8 cellular contexts compared by ENCODE assay signal in genomic region chr16:11742041-11742535, GRCh38. TPM values are rescaled to one million over a fixed set of nuclear protein-coding genes. Genes with fewer than 3 reads are reported as not detected.
DNase-seq lines count a peak whose midpoint lies in the region; ATAC-seq and FAIRE-seq lines count a peak whose summit lies in the region.

No MANE protein-coding gene starts in this region.

- peak overlapping the region; percentile 95 for H3K4me3 ChIP-seq in skeletal muscle cell (ENCODE audit: low read depth, low read length)

- DNase-seq in GM18507 (ENCODE audit: extremely low spot score, insufficient read length, low read depth): no peak
- peak; percentile 6 for DNase-seq in NCI-H226
- peak; percentile 59 for DNase-seq in activated naive CD4-positive, alpha-beta T cell treated with anti-CD3 and anti-CD28 coated beads for 36 hours
- DNase-seq in left cardiac atrium: peak; percentile 54
- DNase-seq in skeletal muscle cell (ENCODE audit: low read depth): no peak
- no peak for DNase-seq in SHP77 (lab: John Stamatoyannopoulos, UW)
- no peak for DNase-seq in ecto neural progenitor cell (ENCODE audit: low spot score)

- peak; percentile 33 for FAIRE-seq in GM18507 (lab: Jason Lieb, UNC)

- peaks cover 48% of the 10 kb centered on the region for H3K4me1 Mint-ChIP-seq in activated naive CD4-positive, alpha-beta T cell treated with anti-CD3 and anti-CD28 coated beads for 36 hours (ENCODE audit: low read depth)

- intact Hi-C loops in activated naive CD4-positive, alpha-beta T cell treated with anti-CD3 and anti-CD28 coated beads for 36 hours (cut with micrococcal nuclease): loop anchor here (1.0 to 10.0 kb wide), 9 partner anchors 41 to 323 kb away; partner anchors contain the start of genes RSL1D1, SNN and ZC3H7A
- intact Hi-C loops in left cardiac atrium (cut with DNase I): loop anchor here in 1 of 2 donors (5.0 kb wide), 1 partner anchor 55 kb away; the partner anchor contains the start of gene ZC3H7A

- no peaks in the 10 kb centered on the region for H3K27me3 Mint-ChIP-seq in activated naive CD4-positive, alpha-beta T cell treated with anti-CD3 and anti-CD28 coated beads for 36 hours (ENCODE audit: low read depth)

- H3K4me3 Mint-ChIP-seq in activated naive CD4-positive, alpha-beta T cell treated with anti-CD3 and anti-CD28 coated beads for 36 hours: peak overlapping the region; percentile 91

- peaks cover 19% of the 10 kb centered on the region for H3K36me3 Mint-ChIP-seq in activated naive CD4-positive, alpha-beta T cell treated with anti-CD3 and anti-CD28 coated beads for 36 hours (ENCODE audit: low read depth)

- H3K27ac Mint-ChIP-seq in activated naive CD4-positive, alpha-beta T cell treated with anti-CD3 and anti-CD28 coated beads for 36 hours: peak overlapping the region; percentile 85

- CTCF ChIA-PET in activated naive CD4-positive, alpha-beta T cell treated with anti-CD3 and anti-CD28 coated beads for 36 hours (lab: Charles Lee): interaction anchor here (1.8 to 4.2 kb wide), 2 partner anchors 44 to 55 kb away, joined by 5 to 25 read pairs; partner anchors contain the start of gene ZC3H7A

- H3K9me3 Mint-ChIP-seq in activated naive CD4-positive, alpha-beta T cell treated with anti-CD3 and anti-CD28 coated beads for 36 hours: no peaks in the 10 kb centered on the region

- ATAC-seq in HG02571 (IDR thresholded peaks at IDR 0.05; ENCODE audit: unreplicated experiment): peak; percentile 19
- ATAC-seq in left cardiac atrium: peak; percentile 17 to 32

RNA-seq across cellular contexts. Expression of gene TXNDC11, which starts 0.6 kb away (rescaled TPM):
- total RNA-seq in activated naive CD4-positive, alpha-beta T cell treated with anti-CD3 and anti-CD28 coated beads for 36 hours: 10 to 100 TPM; 24.6 to 25.5 TPM
- 10 to 100 TPM; 21.8 to 30.4 TPM for total RNA-seq in left cardiac atrium

RNA-seq across cellular contexts. Expression of gene ZC3H7A, which starts 55.0 kb away (rescaled TPM):
- 100 to 1,000 TPM; 123 to 127 TPM for total RNA-seq in activated naive CD4-positive, alpha-beta T cell treated with anti-CD3 and anti-CD28 coated beads for 36 hours
- total RNA-seq in left cardiac atrium: 10 to 100 TPM; 24.0 to 28.2 TPM

Comparison
In these comparisons a context has a peak if more than half of its experiments do, and no peak if none do; other contexts are left out.
1. DNase-seq: peak in NCI-H226 (single experiment), activated naive CD4-positive, alpha-beta T cell treated with anti-CD3 and anti-CD28 coated beads for 36 hours (single experiment) and left cardiac atrium (single experiment); none in GM18507 (single experiment), skeletal muscle cell (single experiment), SHP77 (0 of 2) and ecto neural progenitor cell (single experiment).
2. RNA of gene ZC3H7A, which starts 55.0 kb away (total RNA-seq): 123 to 127 TPM in activated naive CD4-positive, alpha-beta T cell treated with anti-CD3 and anti-CD28 coated beads for 36 hours; 24.0 to 28.2 TPM in left cardiac atrium; every median in the first group is over 4 times any median in the second.